In genomic region chr2:119463136-119463535, GRCh38 we compare ENCODE assay signal across 16 cellular contexts. TPM values are rescaled to one million over a fixed set of nuclear protein-coding genes. Genes with fewer than 3 reads are reported as not detected.
"Had no signal": no experiment of that assay in that cellular context is flagged by ENCODE, and none has a peak within 500 bp of the region (broad histone marks: within the 10 kb centered on the region; RNA-seq: fewer than 3 reads in every experiment).

No MANE protein-coding gene starts in this region.

- H3K4me3 Mint-ChIP-seq: activated B cell treated with CpG ODN at 0.5 μM for 24 hours; activated CD4-positive, alpha-beta T cell treated with anti-CD3 and anti-CD28 coated beads, Interleukin-2, amount 10 ng/mL, durations not matched to agents 7 days and 5 days; naive thymus-derived CD8-positive, alpha-beta T cell; stimulated activated naive CD8-positive, alpha-beta T cell treated with anti-CD3 and anti-CD28 coated beads, Interleukin-15, Interleukin-2, amounts not matched to agents 100 ng/mL and 50 ng/mL, for 24 hours; type B pancreatic cell had no signal

- H3K27ac Mint-ChIP-seq: activated B cell treated with CpG ODN at 0.5 μM for 24 hours; activated CD4-positive, alpha-beta T cell treated with anti-CD3 and anti-CD28 coated beads, Interleukin-2, amount 10 ng/mL, durations not matched to agents 7 days and 5 days; naive thymus-derived CD8-positive, alpha-beta T cell; stimulated activated naive CD8-positive, alpha-beta T cell treated with anti-CD3 and anti-CD28 coated beads, Interleukin-15, Interleukin-2, amounts not matched to agents 100 ng/mL and 50 ng/mL, for 24 hours; type B pancreatic cell had no signal

- DNase-seq: activated B cell treated with CpG ODN at 0.5 μM for 24 hours; activated CD4-positive, alpha-beta T cell treated with anti-CD3 and anti-CD28 coated beads, Interleukin-2, amount 10 ng/mL, durations not matched to agents 7 days and 5 days; activated CD8-positive, alpha-beta memory T cell treated with anti-CD3 and anti-CD28 coated beads, Interleukin-2, amount 50 U/mL, for 4 hours; head of caudate nucleus; kidney glomerular epithelial cell; left ventricle myocardium superior; mesenchymal stem cell; retina; stimulated activated CD4-positive, alpha-beta T cell treated with anti-CD3 and anti-CD28 coated beads, Interleukin-4, amount 100 ng/mL, for 1 hour had no signal

- FAIRE-seq: frontal cortex had no signal

- H3K4me1 Mint-ChIP-seq: activated B cell treated with CpG ODN at 0.5 μM for 24 hours; naive thymus-derived CD8-positive, alpha-beta T cell had no signal

- H3K4me1 ChIP-seq: ascending aorta had no signal

- H3K36me3 Mint-ChIP-seq: naive thymus-derived CD8-positive, alpha-beta T cell; type B pancreatic cell had no signal

- H3K27me3 ChIP-seq: ascending aorta had no signal

- H3K4me3 ChIP-seq: ascending aorta had no signal

- H3K36me3 ChIP-seq: ascending aorta had no signal

- H3K27ac ChIP-seq: ascending aorta, epithelial cell of prostate had no signal

- ATAC-seq: left ventricle myocardium superior; naive thymus-derived CD8-positive, alpha-beta T cell had no signal

- H3K27me3 Mint-ChIP-seq: activated CD4-positive, alpha-beta T cell treated with anti-CD3 and anti-CD28 coated beads, Interleukin-2, amount 10 ng/mL, durations not matched to agents 7 days and 5 days; type B pancreatic cell had no signal

- H3K9me3 ChIP-seq: ascending aorta had no signal

- H3K9me3 Mint-ChIP-seq: activated B cell treated with CpG ODN at 0.5 μM for 24 hours; activated CD4-positive, alpha-beta T cell treated with anti-CD3 and anti-CD28 coated beads, Interleukin-2, amount 10 ng/mL, durations not matched to agents 7 days and 5 days; naive thymus-derived CD8-positive, alpha-beta T cell; stimulated activated naive CD8-positive, alpha-beta T cell treated with anti-CD3 and anti-CD28 coated beads, Interleukin-15, Interleukin-2, amounts not matched to agents 100 ng/mL and 50 ng/mL, for 24 hours; type B pancreatic cell had no signal

RNA-seq across cellular contexts. Expression of gene TMEM37, which starts 31.5 kb away (rescaled TPM):
- total RNA-seq: activated CD4-positive, alpha-beta T cell treated with anti-CD3 and anti-CD28 coated beads, Interleukin-2, amount 10 ng/mL, durations not matched to agents 7 days and 5 days; frontal cortex; temporal lobe had no signal
- polyA plus RNA-seq: naive thymus-derived CD8-positive, alpha-beta T cell had no signal
